16 cellular contexts compared by ENCODE assay signal in the genomic region with DNA sequence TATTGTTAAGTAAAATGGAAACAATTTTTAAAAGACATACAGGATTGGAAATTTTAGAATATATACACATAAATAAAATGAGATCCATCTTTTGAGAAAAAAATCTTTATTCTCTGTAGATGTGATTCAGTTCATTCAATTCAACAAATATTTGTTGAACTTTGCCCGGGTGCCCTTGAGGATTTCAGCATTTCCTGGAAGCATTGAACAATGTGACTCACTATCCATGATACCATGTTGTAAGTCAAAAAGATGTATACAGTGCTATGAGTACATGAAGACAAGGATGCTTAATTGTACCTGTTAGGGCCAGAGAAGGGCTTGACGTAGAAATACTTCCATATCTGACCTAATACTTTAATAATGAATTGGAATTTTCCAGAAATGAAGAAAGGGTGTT.
"Had no signal": no experiment of that assay in that cellular context is flagged by ENCODE, and none has a peak within 500 bp of the region (broad histone marks: within the 10 kb centered on the region; RNA-seq: fewer than 3 reads in every experiment).

No MANE protein-coding gene starts in this region.

- FAIRE-seq: TTC549 had no signal

- ATAC-seq: psoas muscle; stimulated activated naive CD8-positive, alpha-beta T cell treated with anti-CD3 and anti-CD28 coated beads, Interleukin-15, Interleukin-2, amounts not matched to agents 100 U/mL and 50 U/mL, for 24 hours; T-helper 17 cell had no signal

- H3K27ac ChIP-seq: dorsolateral prefrontal cortex, esophagus muscularis mucosa, psoas muscle, thoracic aorta had no signal

- H3K9me3 ChIP-seq: esophagus muscularis mucosa, psoas muscle, thoracic aorta had no signal

- H3K36me3 ChIP-seq: esophagus muscularis mucosa, thoracic aorta had no signal

- H3K4me3 ChIP-seq: dorsolateral prefrontal cortex, esophagus muscularis mucosa, psoas muscle, thoracic aorta had no signal

- H3K4me1 ChIP-seq: esophagus muscularis mucosa, psoas muscle had no signal

- H3K27me3 ChIP-seq: dorsolateral prefrontal cortex, esophagus muscularis mucosa had no signal

- DNase-seq: activated B cell treated with CpG ODN at 0.5 μM for 24 hours; activated CD4-positive, alpha-beta T cell treated with anti-CD3 and anti-CD28 coated beads, Interleukin-2, amount 10 ng/mL, durations not matched to agents 24 days and 14 days; activated naive CD4-positive, alpha-beta T cell treated with anti-CD3 and anti-CD28 coated beads for 36 hours; cerebellar nuclear complex; dorsolateral prefrontal cortex; hippocampal formation; kidney glomerular epithelial cell; nephron progenitor cell; psoas muscle; stimulated activated CD4-positive, alpha-beta T cell treated with anti-CD3 and anti-CD28 coated beads, Interleukin-4, amount 100 ng/mL, for 1 hour; stimulated activated CD8-positive, alpha-beta memory T cell treated with anti-CD3 and anti-CD28 coated beads, Interleukin-4, amount 100 ng/mL, for 48 hours; stimulated activated naive CD8-positive, alpha-beta T cell treated with anti-CD3 and anti-CD28 coated beads, Interleukin-15, Interleukin-2, amounts not matched to agents 100 U/mL and 50 U/mL, for 24 hours; T-helper 17 cell had no signal
